Comparison of ENCODE assay signal across 19 cellular contexts in genomic region chr2:26816893-26817292, GRCh38. TPM values are rescaled to one million over a fixed set of nuclear protein-coding genes. Genes with fewer than 3 reads are reported as not detected.
DNase-seq lines count a peak whose midpoint lies in the region; ATAC-seq and TF ChIP-seq lines count a peak whose summit lies in the region.
"Had no signal": no experiment of that assay in that cellular context is flagged by ENCODE, and none has a peak within 500 bp of the region (broad histone marks: within the 10 kb centered on the region; RNA-seq: fewer than 3 reads in every experiment).

No MANE protein-coding gene starts in this region.

- H3K27me3 ChIP-seq in GM23338 (ENCODE audit: insufficient read depth) (no peaks in the 10 kb centered on the region), aorta (ENCODE audit: control insufficient read depth in 1 of 2, insufficient read depth in 2 of 2, low read length in 1 of 2) (no peaks in the 10 kb centered on the region)

- no peaks in the 10 kb centered on the region for H3K79me2 ChIP-seq in GM23338 (replicated peaks; ENCODE audit: insufficient read depth)

- H3K9me2 ChIP-seq in GM23338 (ENCODE audit: insufficient read depth) = no peaks in the 10 kb centered on the region

- H3K4me1 Mint-ChIP-seq in Calu3 (ENCODE audit: low read depth, unreplicated experiment) (no peaks in the 10 kb centered on the region), GM23338 (peaks cover 6% of the 10 kb centered on the region; the same call in 2 of the 3 replicates)

- no TSS peak for BruUV-seq in Calu3 (replicated peaks; lab: Mats Ljungman, UMichigan)

- CTCF ChIA-PET in Calu3 (lab: Charles Lee) = interaction anchor here (0.6 to 0.7 kb wide), 2 partner anchors 13 to 290 kb away, joined by 3 to 4 read pairs; no protein-coding TSS in a partner anchor

- no peak overlapping the region for H3K4me2 ChIP-seq in GM23338

- no peaks in the 10 kb centered on the region for H3F3A ChIP-seq in GM23338 (replicated peaks; ENCODE audit: low read depth)

- H3K27ac ChIP-seq in GM23338 (ENCODE audit: low read depth) = no peak overlapping the region
- no peak overlapping the region for H3K27ac ChIP-seq in aorta (ENCODE audit: low read depth in 1 of 2, low read length in 2 of 2)
- H3K27ac ChIP-seq: brain microvascular endothelial cell, neutrophil, sigmoid colon had no signal

- H3K4me3 ChIP-seq in GM23338 (no peak overlapping the region), aorta (ENCODE audit: low read length in 2 of 2) (no peak overlapping the region)
- H3K4me3 ChIP-seq: sigmoid colon had no signal

- intact Hi-C loops in Calu3 (cut with micrococcal nuclease; ENCODE audit: unreplicated experiment) = no loop called here
- intact Hi-C loops in aorta (cut with DNase I) = no loop called here

- H3K9me3 ChIP-seq in aorta (ENCODE audit: control insufficient read depth, low read length) = no peaks in the 10 kb centered on the region
- H3K9me3 ChIP-seq: neutrophil, sigmoid colon had no signal

- no peaks in the 10 kb centered on the region for H3K4me1 ChIP-seq in GM23338 (ENCODE audit: insufficient read depth)
- H3K4me1 ChIP-seq in aorta (ENCODE audit: control insufficient read depth in 1 of 2, insufficient read depth in 2 of 2, low read length in 2 of 2) = no peaks in the 10 kb centered on the region
- H3K4me1 ChIP-seq: sigmoid colon had no signal

- H3K36me3 ChIP-seq in GM23338 (ENCODE audit: insufficient read depth) (no peaks in the 10 kb centered on the region), aorta (ENCODE audit: control insufficient read depth in 1 of 2, insufficient read depth in 2 of 2, low read length in 1 of 2) (no peaks in the 10 kb centered on the region)
- H3K36me3 ChIP-seq: brain microvascular endothelial cell, neutrophil, sigmoid colon had no signal

- DNase-seq in Calu3 (peak; percentile 8), GM23338 (ENCODE audit: low spot score) (peak; percentile 52), NCI-H82 (lab: John Stamatoyannopoulos, UW) (peak; percentile 96), erythroblast (lab: John Stamatoyannopoulos, UW) (peak; percentile 17 to 60), omental fat pad (ENCODE audit: low spot score) (no peak), aorta (no peak)
- DNase-seq in activated CD4-positive, alpha-beta T cell treated with anti-CD3 and anti-CD28 coated beads, Interleukin-2, amount 50 U/mL, for 1 hour = no peak
- DNase-seq: activated CD4-positive, alpha-beta memory T cell treated with anti-CD3 and anti-CD28 coated beads for 36 hours; activated gamma-delta T cell; brain microvascular endothelial cell; GDM1; KG1; NCI-H2171 treated with DMSO at 0.1 percent for 48 hours; PC-3; sigmoid colon had no signal

- ATAC-seq in GM23338 (peak; percentile 97), omental fat pad (ENCODE audit: low FRiP score) (no peak), HG03439 (IDR thresholded peaks at IDR 0.05; ENCODE audit: unreplicated experiment) (no peak), aorta (ENCODE audit: low FRiP score) (no peak)
- ATAC-seq: PC-3 had no signal

- H3K27me3 Mint-ChIP-seq in Calu3 (ENCODE audit: unreplicated experiment) = peaks cover 67% of the 10 kb centered on the region
- peaks cover 8% of the 10 kb centered on the region for H3K27me3 Mint-ChIP-seq in GM23338 (ENCODE audit: insufficient read depth, low read depth, poor library complexity)

- H3K4me3 Mint-ChIP-seq in Calu3 (ENCODE audit: low read depth, unreplicated experiment) = no peak overlapping the region
- no peak overlapping the region for H3K4me3 Mint-ChIP-seq in GM23338
- H3K4me3 Mint-ChIP-seq: activated CD4-positive, alpha-beta memory T cell treated with anti-CD3 and anti-CD28 coated beads for 36 hours; CD14-positive monocyte had no signal

- TF ChIP-seq CTCF in Calu3 (IDR thresholded peaks at IDR 0.05; ENCODE audit: unreplicated experiment) = no peak
- no peak for TF ChIP-seq CTCF in GM23338 (conservative IDR thresholded peaks at IDR 0.05; ENCODE audit: low read depth in 2 of 2)
- no peak for TF ChIP-seq CTCF in omental fat pad (IDR thresholded peaks at IDR 0.05)

- no peaks in the 10 kb centered on the region for H4K20me1 ChIP-seq in GM23338 (replicated peaks; ENCODE audit: insufficient read depth)

- no peak for TF ChIP-seq POLR2A in erythroblast (IDR thresholded peaks at IDR 0.05; ENCODE audit: low read length)

- no peak overlapping the region for H3K27ac Mint-ChIP-seq in Calu3 (ENCODE audit: unreplicated experiment)
- no peak overlapping the region for H3K27ac Mint-ChIP-seq in GM23338
- H3K27ac Mint-ChIP-seq: activated CD4-positive, alpha-beta memory T cell treated with anti-CD3 and anti-CD28 coated beads for 36 hours; CD14-positive monocyte had no signal

- H2AFZ ChIP-seq in GM23338 = no peak overlapping the region

- no peaks in the 10 kb centered on the region for H3K9me3 Mint-ChIP-seq in Calu3 (ENCODE audit: low read depth, unreplicated experiment)
- no peaks in the 10 kb centered on the region; the same call in 2 of the 3 replicates for H3K9me3 Mint-ChIP-seq in GM23338
- H3K9me3 Mint-ChIP-seq: activated CD4-positive, alpha-beta memory T cell treated with anti-CD3 and anti-CD28 coated beads for 36 hours had no signal

- no peaks in the 10 kb centered on the region for H3K36me3 Mint-ChIP-seq in Calu3 (ENCODE audit: insufficient read depth, unreplicated experiment)
- H3K36me3 Mint-ChIP-seq in GM23338 (ENCODE audit: low read depth) = no peaks in the 10 kb centered on the region
- H3K36me3 Mint-ChIP-seq: activated CD4-positive, alpha-beta memory T cell treated with anti-CD3 and anti-CD28 coated beads for 36 hours; CD14-positive monocyte had no signal

- 47 to 49% methylated on average over 3 of the region's 3 CpGs for WGBS in aorta, 2 donors

TF ChIP-seq in GM23338, 12 proteins besides CTCF, POLR2A, EP300 and RAD21:
- no peak for TF ChIP-seq ZNF331 (CRISPR knock-in tag; IDR thresholded peaks at IDR 0.05; ENCODE audit: low read depth)
- TF ChIP-seq EZH2phosphoT487 (IDR thresholded peaks at IDR 0.05; ENCODE audit: unreplicated experiment) = no peak
- TF ChIP-seq CREB1 (CRISPR knock-in tag; IDR thresholded peaks at IDR 0.05; ENCODE audit: low read depth) = no peak
TF ChIP-seq in GM23338: peak in this region for 0.

RNA-seq across cellular contexts. Expression of gene CENPA, which starts 31.0 kb away (rescaled TPM):
- total RNA-seq in Calu3 (2022) = 23.4 and 33.2 TPM in 2 replicates
- 13.0 and 16.8 TPM in 2 replicates for total RNA-seq in GM23338 (2014; rRNA removed; shearing (Covaris generic))
- 24.2 and 26.3 TPM in 2 replicates for polyA plus RNA-seq in GM23338 (2016; fragmentation: Nextera tagmentation; extraction: Ambion mirVana)
- 1 to 10 TPM in 1 of 4 donors, under 1 TPM in 1, not detected in 2; 0.46 to 1.1 TPM for total RNA-seq in omental fat pad
- 1 to 10 TPM in 1 of 2 donors, under 1 TPM in 1; 0.23 to 1.2 TPM for total RNA-seq in aorta
- not detected for polyA plus RNA-seq in aorta
- total RNA-seq: sigmoid colon had no signal
- polyA plus RNA-seq: CD14-positive monocyte had no signal

RNA-seq across cellular contexts. Expression of gene DPYSL5, which starts 31.0 kb away (rescaled TPM):
- total RNA-seq in Calu3 (2022) = 0.32 TPM in 1 of 2 replicates, not detected in the other
- total RNA-seq in GM23338 (2014; rRNA removed; shearing (Covaris generic)) = 8.1 and 10.3 TPM in 2 replicates
- polyA plus RNA-seq in GM23338 (2016; fragmentation: Nextera tagmentation; extraction: Ambion mirVana) = 2.6 and 3.1 TPM in 2 replicates
- not detected for total RNA-seq in omental fat pad
- total RNA-seq in aorta = not detected
- polyA plus RNA-seq in aorta = not detected
- total RNA-seq: activated CD4-positive, alpha-beta memory T cell treated with anti-CD3 and anti-CD28 coated beads for 36 hours; PC-3; T-helper 2 cell treated with Interferon-gamma antibody and Interleukin-4, amounts not matched to agents 100 ng/mL and 5 ng/mL, for 36 hours had no signal
- polyA plus RNA-seq: CD14-positive monocyte had no signal

RNA-seq across cellular contexts. Expression of gene SLC35F6, which starts 52.8 kb away (rescaled TPM):
- 36.9 and 43.0 TPM in 2 replicates for total RNA-seq in Calu3 (2022)
- 10.8 and 15.0 TPM in 2 replicates for total RNA-seq in GM23338 (2014; rRNA removed; shearing (Covaris generic))
- 4.9 and 6.0 TPM in 2 replicates for polyA plus RNA-seq in GM23338 (2016; fragmentation: Nextera tagmentation; extraction: Ambion mirVana)
- 10 to 100 TPM; 43.0 to 84.9 (median 57.7) TPM for total RNA-seq in omental fat pad
- 10 to 100 TPM; 33.2 to 34.6 TPM for total RNA-seq in aorta
- polyA plus RNA-seq in aorta = 1 to 10 TPM; 9.6 to 10.0 TPM

Comparison
In these comparisons a context has a peak if more than half of its experiments do, and no peak if none do; other contexts are left out.
1. DNase-seq: peak in Calu3 (single experiment), GM23338 (single experiment), NCI-H82 (single experiment) and erythroblast (2 of 2); none in omental fat pad (single experiment), aorta (0 of 2) and activated CD4-positive, alpha-beta T cell treated with anti-CD3 and anti-CD28 coated beads, Interleukin-2, amount 50 U/mL, for 1 hour (single experiment).